Comparison of ENCODE assay signal across 23 cellular contexts in the genomic region with DNA sequence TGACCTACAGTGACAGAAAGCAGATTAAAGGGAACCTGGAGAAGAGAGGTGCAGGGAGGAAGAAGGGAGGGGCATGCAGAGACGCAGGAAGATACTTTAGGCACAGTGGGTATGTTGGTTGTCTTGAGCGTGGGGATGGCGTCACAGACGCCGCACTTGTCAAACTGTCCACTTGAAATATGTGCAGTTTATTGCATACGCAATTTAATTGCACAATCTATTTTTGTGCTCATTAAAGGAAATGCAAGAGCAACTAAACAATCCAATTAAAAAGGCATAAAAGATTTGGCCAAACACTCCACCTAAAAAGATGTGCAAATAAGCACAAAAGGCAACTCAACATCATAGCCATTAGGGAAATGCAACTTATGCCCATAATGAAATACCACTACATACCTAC.
"Had no signal": no experiment of that assay in that cellular context is flagged by ENCODE, and none has a peak within 500 bp of the region (broad histone marks: within the 10 kb centered on the region; RNA-seq: fewer than 3 reads in every experiment).

No MANE protein-coding gene starts in this region.

- H3K4me3 Mint-ChIP-seq: IgD-negative memory B cell, T-cell had no signal

- H3K27me3 ChIP-seq: SJSA1 had no signal

- DNase-seq: KBM-7, NCI-H1092, NCI-H1105 treated with DMSO at 0.1 percent for 48 hours, NCI-H1417 treated with DMSO at 0.1 percent for 48 hours, NCI-H146, NCI-H1694 treated with DMSO at 0.1 percent for 48 hours, NCI-H1930, NCI-H2081, NCI-H2107, NCI-H226, NCI-H446, NCI-H510A, NCI-H524 treated with DMSO at 0.1 percent for 48 hours, NCI-H774, Right ventricle myocardium superior, RPMI8226, SIG-M5, T-cell had no signal

- H3K36me3 ChIP-seq: SJSA1 had no signal

- H3K4me3 ChIP-seq: SJSA1, SK-N-MC had no signal

- H3K27me3 Mint-ChIP-seq: IgD-negative memory B cell, T-cell had no signal

- H3K9me3 Mint-ChIP-seq: IgD-negative memory B cell, T-cell had no signal

- H3K9me3 ChIP-seq: SJSA1 had no signal

- H3K27ac ChIP-seq: SJSA1, SK-N-MC had no signal

- FAIRE-seq: HepG2, RCC 7860 had no signal

- H3K27ac Mint-ChIP-seq: IgD-negative memory B cell, T-cell had no signal

- H3K36me3 Mint-ChIP-seq: IgD-negative memory B cell had no signal

- ATAC-seq: HepG2, T-cell had no signal
